8 cellular contexts compared by ENCODE assay signal in the genomic region with DNA sequence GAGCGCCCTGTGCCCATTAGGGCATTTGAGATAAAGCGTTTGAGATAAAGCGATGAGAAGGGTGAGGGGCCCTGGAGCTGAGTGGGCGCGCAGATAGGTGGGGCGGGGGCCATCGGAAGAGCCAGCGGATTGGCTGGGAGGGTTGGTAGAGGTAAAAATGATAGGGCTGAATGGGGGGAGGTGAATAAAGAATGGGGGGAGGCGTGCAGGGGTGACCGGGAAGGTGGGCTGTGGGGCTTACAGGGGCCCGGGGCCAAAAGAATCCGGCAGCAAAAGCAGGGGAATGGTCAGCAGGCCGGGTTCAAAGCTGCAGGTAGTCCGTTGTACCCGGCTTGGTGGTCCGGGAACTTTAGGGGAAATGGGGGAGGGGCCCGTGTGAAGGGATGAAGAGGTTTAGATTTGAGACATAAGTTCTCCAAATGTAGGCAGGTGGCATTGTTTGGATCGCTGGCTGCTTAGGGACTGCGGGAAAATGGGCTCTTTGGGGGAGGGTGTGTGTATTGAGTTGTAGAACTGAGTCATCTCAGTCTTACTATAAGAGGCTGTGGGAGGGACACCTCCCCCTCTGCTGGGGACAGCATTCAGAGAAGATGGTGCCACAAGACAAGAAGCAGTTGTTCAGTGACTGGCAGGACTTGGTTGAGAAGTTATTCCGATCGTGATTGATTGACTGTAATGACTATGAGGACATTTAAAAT. TPM values are rescaled to one million over a fixed set of nuclear protein-coding genes. Genes with fewer than 3 reads are reported as not detected.
A peak's percentile ranks its signal among the peaks of the same experiment; 100 is the strongest.
DNase-seq lines count a peak whose midpoint lies in the region; ATAC-seq and TF ChIP-seq lines count a peak whose summit lies in the region.

No MANE protein-coding gene starts in this region.

- DNase-seq in NCI-H146 (lab: John Stamatoyannopoulos, UW) (peak; percentile 50), NCI-H146 treated with DMSO at 0.1 percent for 48 hours (lab: John Stamatoyannopoulos, UW; ENCODE audit: unreplicated experiment) (no peak), OCI-M2 (lab: John Stamatoyannopoulos, UW; ENCODE audit: unreplicated experiment) (peak; percentile 27), fibroblast of villous mesenchyme (ENCODE audit: low read depth) (peak; percentile 41), pons (ENCODE audit: low spot score) (peak; percentile 47), ureter (ENCODE audit: low spot score) (peak; percentile 51)
- DNase-seq in activated T-cell treated with anti-CD3 and anti-CD28 coated beads, Interleukin-2, amount 50 U/mL, for 72 hours: peak; percentile 76 to 87

- TF ChIP-seq CTCF in fibroblast of villous mesenchyme (IDR thresholded peaks at IDR 0.05; ENCODE audit: insufficient read depth, low read depth, low read length): no peak

- no peaks in the 10 kb centered on the region for H3K27me3 Mint-ChIP-seq in activated T-cell treated with anti-CD3 and anti-CD28 coated beads, Interleukin-2, amount 50 U/mL, for 72 hours (ENCODE audit: low read depth)

- H3K9me3 Mint-ChIP-seq in activated T-cell treated with anti-CD3 and anti-CD28 coated beads, Interleukin-2, amount 50 U/mL, for 72 hours: no peaks in the 10 kb centered on the region

- H3K27ac Mint-ChIP-seq in activated T-cell treated with anti-CD3 and anti-CD28 coated beads, Interleukin-2, amount 50 U/mL, for 72 hours: peak overlapping the region; percentile 97

- H3K36me3 Mint-ChIP-seq in activated T-cell treated with anti-CD3 and anti-CD28 coated beads, Interleukin-2, amount 50 U/mL, for 72 hours (ENCODE audit: insufficient read depth in 2 of 2): peaks cover 11 to 23% of the 10 kb centered on the region in 2 donors

- H3K4me3 Mint-ChIP-seq in activated T-cell treated with anti-CD3 and anti-CD28 coated beads, Interleukin-2, amount 50 U/mL, for 72 hours: peak overlapping the region; percentile 98 to 100

- peaks cover 55% of the 10 kb centered on the region for H3K4me1 Mint-ChIP-seq in activated T-cell treated with anti-CD3 and anti-CD28 coated beads, Interleukin-2, amount 50 U/mL, for 72 hours (ENCODE audit: low read depth)

- H3K4me3 ChIP-seq in fibroblast of villous mesenchyme (ENCODE audit: low read depth, low read length): peak overlapping the region; percentile 90

- peak; percentile 39 for ATAC-seq in HG02973 (IDR thresholded peaks at IDR 0.05; ENCODE audit: unreplicated experiment)
- ATAC-seq in activated T-cell treated with anti-CD3 and anti-CD28 coated beads, Interleukin-2, amount 50 U/mL, for 72 hours (replicated peaks in 1 of 2): peak; percentile 62 to 64

RNA-seq across cellular contexts. Expression of a gene that starts 0.6 kb away (rescaled TPM):
- 10 to 100 TPM; 47.6 to 53.8 TPM for total RNA-seq in activated T-cell treated with anti-CD3 and anti-CD28 coated beads, Interleukin-2, amount 50 U/mL, for 72 hours
- total RNA-seq in fibroblast of villous mesenchyme (1.9 and 2.6 TPM in 2 replicates), ureter (5.6 TPM)
